Comparison of ENCODE assay signal across 10 cellular contexts in the genomic region with DNA sequence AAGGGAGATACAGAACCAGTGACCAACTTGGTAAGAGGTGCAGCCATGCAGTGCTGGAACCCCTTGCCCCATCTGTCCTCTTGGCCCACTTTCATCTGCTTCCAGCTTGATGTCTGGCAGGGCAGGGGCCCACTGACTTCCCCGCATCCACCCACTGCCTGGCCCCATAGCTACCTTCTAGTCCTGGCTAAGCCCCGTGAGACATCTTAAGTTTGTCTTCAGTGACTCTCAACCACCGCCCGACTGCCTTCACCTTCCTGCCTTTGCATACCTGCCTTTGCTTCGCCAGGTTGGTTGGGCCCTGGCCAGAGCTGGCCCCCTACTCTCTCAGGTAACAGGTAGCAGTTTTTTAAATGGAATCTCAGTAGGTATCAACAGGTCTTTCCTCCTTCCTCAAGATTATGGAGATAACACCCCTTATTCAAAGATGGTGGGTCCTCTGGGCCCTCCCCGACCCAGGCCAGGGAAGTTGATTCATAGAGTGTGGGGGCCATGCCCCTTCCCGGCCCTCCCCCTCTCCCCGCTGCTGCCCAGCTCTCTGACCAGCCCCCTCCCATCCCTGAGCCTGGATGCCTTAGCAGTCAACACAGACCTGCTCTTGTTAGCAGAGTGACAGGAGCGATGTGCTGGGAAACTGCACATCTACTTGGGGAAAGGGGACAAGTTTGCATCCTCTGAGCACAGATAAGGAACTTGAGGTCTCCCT. TPM values are rescaled to one million over a fixed set of nuclear protein-coding genes. Genes with fewer than 3 reads are reported as not detected.
A peak's percentile ranks its signal among the peaks of the same experiment; 100 is the strongest.
DNase-seq lines count a peak whose midpoint lies in the region; ATAC-seq, FAIRE-seq and TF ChIP-seq lines count a peak whose summit lies in the region.
"Had no signal": no experiment of that assay in that cellular context is flagged by ENCODE, and none has a peak within 500 bp of the region (broad histone marks: within the 10 kb centered on the region; RNA-seq: fewer than 3 reads in every experiment).

No MANE protein-coding gene starts in this region.

- H3K36me3 Mint-ChIP-seq in activated naive CD4-positive, alpha-beta T cell treated with anti-CD3 and anti-CD28 coated beads for 36 hours (ENCODE audit: low read depth): peaks cover 69% of the 10 kb centered on the region
- H3K36me3 Mint-ChIP-seq in activated T-helper 17 cell treated with anti-CD3 and anti-CD28 coated beads, Interleukin-2, amount 50 U/mL, for 72 hours (ENCODE audit: low read depth): peaks cover 75% of the 10 kb centered on the region

- WGBS in mesenchymal stem cell: 64% methylated on average over 7 of the region's 9 CpGs
- WGBS in transverse colon (ENCODE audit: low coverage in 1 of 2), 2 donors: 72% methylated on average over 9 of the region's 9 CpGs; no CpG with 5 or more reads in 1 of the 2 donors

- no peak overlapping the region for H3K27ac ChIP-seq in mesenchymal stem cell (ENCODE audit: low read length, poor library complexity, severe bottlenecking)
- peak overlapping the region; percentile 47 to 99 (median 98) for H3K27ac ChIP-seq in transverse colon

- H3K27ac Mint-ChIP-seq in activated naive CD4-positive, alpha-beta T cell treated with anti-CD3 and anti-CD28 coated beads for 36 hours: peak overlapping the region; percentile 99
- H3K27ac Mint-ChIP-seq in activated T-helper 17 cell treated with anti-CD3 and anti-CD28 coated beads, Interleukin-2, amount 50 U/mL, for 72 hours: peak overlapping the region; percentile 99

- H3K4me3 ChIP-seq in mesenchymal stem cell (ENCODE audit: insufficient read depth in 1 of 2, low read depth in 1 of 2, low read length in 2 of 2) (peak overlapping the region in 1 of 2 experiments; percentile 86), transverse colon (peak overlapping the region in 2 of 4 donors; percentile 98 to 99)

- no peaks in the 10 kb centered on the region for H3K9me3 Mint-ChIP-seq in activated naive CD4-positive, alpha-beta T cell treated with anti-CD3 and anti-CD28 coated beads for 36 hours
- no peaks in the 10 kb centered on the region for H3K9me3 Mint-ChIP-seq in activated T-helper 17 cell treated with anti-CD3 and anti-CD28 coated beads, Interleukin-2, amount 50 U/mL, for 72 hours

- peaks cover 60% of the 10 kb centered on the region for H3K4me1 Mint-ChIP-seq in activated naive CD4-positive, alpha-beta T cell treated with anti-CD3 and anti-CD28 coated beads for 36 hours (ENCODE audit: low read depth)
- H3K4me1 Mint-ChIP-seq in activated T-helper 17 cell treated with anti-CD3 and anti-CD28 coated beads, Interleukin-2, amount 50 U/mL, for 72 hours: peaks cover 37% of the 10 kb centered on the region

- H3K79me1 ChIP-seq in mesenchymal stem cell (replicated peaks; ENCODE audit: low read length, poor library complexity, severe bottlenecking): peaks cover 44% of the 10 kb centered on the region

- no peak for TF ChIP-seq EP300 in transverse colon (IDR thresholded peaks at IDR 0.05; ENCODE audit: low read depth)

- TF ChIP-seq CTCF in transverse colon (IDR thresholded peaks at IDR 0.05): no peak

- H3K18ac ChIP-seq in mesenchymal stem cell (ENCODE audit: low read depth in 1 of 2, low read length in 2 of 2): no peak overlapping the region

- H3K4me3 Mint-ChIP-seq in activated naive CD4-positive, alpha-beta T cell treated with anti-CD3 and anti-CD28 coated beads for 36 hours: peak overlapping the region; percentile 96
- H3K4me3 Mint-ChIP-seq in activated T-helper 17 cell treated with anti-CD3 and anti-CD28 coated beads, Interleukin-2, amount 50 U/mL, for 72 hours: peak overlapping the region; percentile 96

- no peak for TF ChIP-seq POLR2A in transverse colon (IDR thresholded peaks at IDR 0.05)
- no peak for TF ChIP-seq POLR2A in GM12891 (IDR thresholded peaks at IDR 0.05; ENCODE audit: low read depth, low read length)

- no peak for FAIRE-seq in GM12891 (lab: Jason Lieb, UNC)

- no peak overlapping the region for H2AFZ ChIP-seq in mesenchymal stem cell (ENCODE audit: low read depth, low read length)
- H2AFZ ChIP-seq: parathyroid adenoma had no signal

- H2BK12ac ChIP-seq in mesenchymal stem cell (ENCODE audit: low read length in 2 of 2): no peak overlapping the region

- H2AK5ac ChIP-seq in mesenchymal stem cell (ENCODE audit: low read length, severe bottlenecking): no peak overlapping the region

- no peak overlapping the region for H4K8ac ChIP-seq in mesenchymal stem cell (ENCODE audit: low read length)

- ATAC-seq in activated T-helper 17 cell treated with anti-CD3 and anti-CD28 coated beads, Interleukin-2, amount 50 U/mL, for 72 hours (replicated peaks): peak; percentile 3

- in situ Hi-C loops in transverse colon (cut with MboI; ENCODE audit: low pct_ligation_motif_present in 1 of 4, low pct_unique_long_range_greater_than_20kb in 1 of 4, low sequenced_read_pairs in 3 of 4): no loop called here

- no peak overlapping the region for H3K4me2 ChIP-seq in mesenchymal stem cell (ENCODE audit: low read length, poor library complexity, severe bottlenecking)

- peak overlapping the region in 1 of 2 experiments; percentile 5 for H3K23ac ChIP-seq in mesenchymal stem cell (ENCODE audit: low read length in 2 of 2)

- no peak overlapping the region for H2BK5ac ChIP-seq in mesenchymal stem cell (ENCODE audit: low read depth, low read length, poor library complexity, severe bottlenecking)

- no peak overlapping the region for H3K14ac ChIP-seq in mesenchymal stem cell (ENCODE audit: low read length in 2 of 2)

- H4K91ac ChIP-seq in mesenchymal stem cell (ENCODE audit: low read length): no peak overlapping the region

- peak overlapping the region; percentile 12 for H3K9ac ChIP-seq in mesenchymal stem cell (ENCODE audit: low read length)
- H3K9ac ChIP-seq: parathyroid adenoma had no signal

- no peak overlapping the region for H2BK120ac ChIP-seq in mesenchymal stem cell (ENCODE audit: low read depth, low read length)

- CTCF ChIA-PET in activated naive CD4-positive, alpha-beta T cell treated with anti-CD3 and anti-CD28 coated beads for 36 hours (lab: Charles Lee): interaction anchor here (0.9 to 9.3 kb wide), 8 partner anchors 9 to 132 kb away, joined by 3 to 71 read pairs (median 4); no protein-coding TSS in a partner anchor

- no peak for DNase-seq in activated naive CD4-positive, alpha-beta T cell treated with anti-CD3 and anti-CD28 coated beads for 36 hours
- DNase-seq in activated naive CD4-positive, alpha-beta T cell treated with Interleukin-2 at 50 U/mL for 16 hours: no peak
- DNase-seq in mesenchymal stem cell: no peak
- no peak for DNase-seq in transverse colon
- DNase-seq in GM12891 (ENCODE audit: insufficient read length, low spot score): no peak
- no peak for DNase-seq in NCI-H82 (lab: John Stamatoyannopoulos, UW)
- DNase-seq in NCI-H345 (lab: John Stamatoyannopoulos, UW): no peak

- no peaks in the 10 kb centered on the region for H3K27me3 Mint-ChIP-seq in activated naive CD4-positive, alpha-beta T cell treated with anti-CD3 and anti-CD28 coated beads for 36 hours (ENCODE audit: low read depth)
- no peaks in the 10 kb centered on the region for H3K27me3 Mint-ChIP-seq in activated T-helper 17 cell treated with anti-CD3 and anti-CD28 coated beads, Interleukin-2, amount 50 U/mL, for 72 hours

- H3K9me3 ChIP-seq in mesenchymal stem cell (ENCODE audit: control insufficient read depth, low read length) (no peaks in the 10 kb centered on the region), transverse colon (no peaks in the 10 kb centered on the region)

- H3K27me3 ChIP-seq in mesenchymal stem cell (ENCODE audit: control insufficient read depth in 1 of 2, insufficient read depth in 1 of 2, low read length in 2 of 2) (no peaks in the 10 kb centered on the region), transverse colon (no peaks in the 10 kb centered on the region)

- no peak overlapping the region for H2BK15ac ChIP-seq in mesenchymal stem cell (ENCODE audit: low read depth, poor library complexity, severe bottlenecking)

- peaks cover 8 to 10% of the 10 kb centered on the region in 2 experiments for H3K36me3 ChIP-seq in mesenchymal stem cell (ENCODE audit: control insufficient read depth in 1 of 2, insufficient read depth in 2 of 2, low read depth in 1 of 2, low read length in 2 of 2)
- H3K36me3 ChIP-seq in transverse colon: no peaks in the 10 kb centered on the region

- H3K4me1 ChIP-seq in mesenchymal stem cell (ENCODE audit: control insufficient read depth, insufficient read depth, low read depth, low read length): peaks cover 24% of the 10 kb centered on the region
- H3K4me1 ChIP-seq in transverse colon: peaks cover 11 to 63% (median 46%) of the 10 kb centered on the region in 4 donors

- no peak overlapping the region for H3K4ac ChIP-seq in mesenchymal stem cell (ENCODE audit: low read depth in 1 of 2, low read length in 2 of 2)

- intact Hi-C loops in activated naive CD4-positive, alpha-beta T cell treated with anti-CD3 and anti-CD28 coated beads for 36 hours (cut with micrococcal nuclease): loop anchor here (2.0 to 5.0 kb wide), 4 partner anchors 15 to 423 kb away; a partner anchor contains a TSS
- intact Hi-C loops in transverse colon (cut with DNase I; ENCODE audit: low total_unique reads): no loop called here

TF ChIP-seq in GM12891, 5 proteins besides CTCF, POLR2A, EP300 and RAD21:
- TF ChIP-seq PAX5 (IDR thresholded peaks at IDR 0.05; ENCODE audit: insufficient read depth, low read length, severe bottlenecking) (no peak), POLR2AphosphoS5 (IDR thresholded peaks at IDR 0.05; ENCODE audit: low read depth, low read length) (no peak), TAF1 (IDR thresholded peaks at IDR 0.05; ENCODE audit: low read depth, low read length) (no peak)

RNA-seq across cellular contexts. Expression of a gene that starts 2.8 kb away (rescaled TPM):
- total RNA-seq in activated naive CD4-positive, alpha-beta T cell treated with anti-CD3 and anti-CD28 coated beads for 36 hours: 100 to 1,000 TPM; 349 to 351 TPM
- 100 to 1,000 TPM; 181 to 252 TPM for total RNA-seq in activated T-helper 17 cell treated with anti-CD3 and anti-CD28 coated beads, Interleukin-2, amount 50 U/mL, for 72 hours
- polyA plus RNA-seq in mesenchymal stem cell (2013, experiment 1 of 2): 4.0 TPM
- 3.9 TPM for polyA plus RNA-seq in mesenchymal stem cell (2013, experiment 2 of 2)
- total RNA-seq in transverse colon: 100 to 1,000 TPM in 1 of 4 donors, 10 to 100 TPM in 2, 1 to 10 TPM in 1; 9.8 to 113 (median 18.1) TPM
- polyA plus RNA-seq in GM12891 (2012; ENCODE audit: low read depth, missing spikeins): 54.4 TPM

RNA-seq across cellular contexts. Expression of a gene that starts 34.2 kb away (rescaled TPM):
- total RNA-seq in activated naive CD4-positive, alpha-beta T cell treated with anti-CD3 and anti-CD28 coated beads for 36 hours: under 1 TPM; 0.48 to 0.57 TPM
- 1 to 10 TPM in 1 of 2 donors, under 1 TPM in 1; 0.91 to 3.4 TPM for total RNA-seq in activated T-helper 17 cell treated with anti-CD3 and anti-CD28 coated beads, Interleukin-2, amount 50 U/mL, for 72 hours
- polyA plus RNA-seq in mesenchymal stem cell (2013, experiment 1 of 2): not detected
- not detected for polyA plus RNA-seq in mesenchymal stem cell (2013, experiment 2 of 2)
- 1 to 10 TPM in 2 of 4 donors, under 1 TPM in 1, not detected in 1; 0.32 to 7.9 (median 7.0) TPM for total RNA-seq in transverse colon
- polyA plus RNA-seq in GM12891 (2012; ENCODE audit: low read depth, missing spikeins): 0.60 TPM
- polyA plus RNA-seq: BJ had no signal
